Comparison of ENCODE assay signal across 1 cellular context in the genomic region with DNA sequence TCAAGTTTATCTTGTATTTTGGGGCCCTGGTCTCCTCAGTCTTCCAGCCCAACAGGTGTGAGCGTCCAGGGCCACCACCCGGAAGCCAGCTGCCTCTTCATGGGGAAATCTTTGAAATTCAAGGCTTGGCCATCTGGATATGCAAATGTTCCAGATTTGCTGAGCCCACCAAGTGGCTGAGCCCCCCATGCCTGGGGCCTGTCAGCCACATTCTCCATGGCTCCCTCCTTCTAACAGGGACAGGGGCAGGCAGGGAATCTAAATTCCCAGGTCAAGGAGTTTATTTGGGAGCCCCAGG.
TF ChIP-seq lines count a peak whose summit lies in the region.

No MANE protein-coding gene starts in this region.

TF ChIP-seq in HepG2, 621 proteins besides CTCF, POLR2A, EP300 and RAD21:
- TF ChIP-seq ZBTB1 (CRISPR knock-in tag; IDR thresholded peaks at IDR 0.05; ENCODE audit: borderline replicate concordance), result no peak
- 0 out of 2 replicates have a peak, but pooled peaks have one; percentile 10 for TF ChIP-seq ZNF670 (CRISPR knock-in tag; IDR thresholded peaks at IDR 0.05; ENCODE audit: borderline replicate concordance)
- TF ChIP-seq MEIS2 (CRISPR knock-in tag; IDR thresholded peaks at IDR 0.05), result no peak
TF ChIP-seq in HepG2: peak in this region for 1.
